8 cellular contexts compared by ENCODE assay signal in genomic region chr13:31200636-31200970, GRCh38.
DNase-seq lines count a peak whose midpoint lies in the region; ATAC-seq and TF ChIP-seq lines count a peak whose summit lies in the region.

No MANE protein-coding gene starts in this region.

- peak overlapping the region; percentile 73 for H3K4me3 ChIP-seq in AG10803 (ENCODE audit: low read length)

- TF ChIP-seq CTCF in AG10803 (conservative IDR thresholded peaks at IDR 0.05; ENCODE audit: low read length) = no peak

- in situ Hi-C loops in T47D (cut with HindIII; ENCODE audit: low pct_unique_long_range_greater_than_20kb, low sequenced_read_pairs) = no loop called here

- peak overlapping the region; percentile 89 for H3K27ac ChIP-seq in layer of hippocampus (ENCODE audit: low read depth, low read length)

- DNase-seq in AG10803 (ENCODE audit: low read depth) = peak; percentile 29
- peak; percentile 34 for DNase-seq in GM19240 (ENCODE audit: insufficient read length, low spot score)
- peak; percentile 47 to 54 for DNase-seq in T47D (ENCODE audit: low read depth in 1 of 2, low spot score in 1 of 2)
- DNase-seq in stimulated activated CD4-positive, alpha-beta T cell treated with anti-CD3 and anti-CD28 coated beads, Interleukin-4, amount 100 ng/mL, for 24 hours = peak; percentile 30
- no peak for DNase-seq in iPS-NIHi11 (ENCODE audit: low spot score)

- H3K27me3 ChIP-seq in layer of hippocampus (ENCODE audit: control insufficient read depth, insufficient read depth, low read length) = no peaks in the 10 kb centered on the region

- ATAC-seq in HG03354 (IDR thresholded peaks at IDR 0.05; ENCODE audit: poor library complexity, severe bottlenecking, unreplicated experiment) (peak; percentile 25), SK-N-SH treated with all-trans-retinoic acid at 6 μM for 48 hours (peak; percentile 42)

TF ChIP-seq in SK-N-SH treated with all-trans-retinoic acid at 6 μM for 48 hours, 23 proteins besides CTCF, POLR2A, EP300 and RAD21:
- no peak for TF ChIP-seq ZFP3 (CRISPR knock-in tag; IDR thresholded peaks at IDR 0.05)
- no peak for TF ChIP-seq PATZ1 (CRISPR knock-in tag; IDR thresholded peaks at IDR 0.05; ENCODE audit: borderline replicate concordance)
- TF ChIP-seq ZNF8 (CRISPR knock-in tag; IDR thresholded peaks at IDR 0.05) = no peak
- TF ChIP-seq OSR1 (CRISPR knock-in tag; IDR thresholded peaks at IDR 0.05) = no peak
- TF ChIP-seq CSDC2 (CRISPR knock-in tag; IDR thresholded peaks at IDR 0.05) = no peak
- TF ChIP-seq GLIS3 (CRISPR knock-in tag; IDR thresholded peaks at IDR 0.05) = no peak
- TF ChIP-seq CREB5 (CRISPR knock-in tag; IDR thresholded peaks at IDR 0.05; ENCODE audit: low read depth) = no peak
- TF ChIP-seq SNAI2 (CRISPR knock-in tag; IDR thresholded peaks at IDR 0.05) = no peak
- no peak for TF ChIP-seq PPARA (CRISPR knock-in tag; IDR thresholded peaks at IDR 0.05; ENCODE audit: borderline replicate concordance)
- no peak for TF ChIP-seq TOX (CRISPR knock-in tag; IDR thresholded peaks at IDR 0.05; ENCODE audit: borderline replicate concordance)
- TF ChIP-seq TCF4 (CRISPR knock-in tag; IDR thresholded peaks at IDR 0.05; ENCODE audit: borderline replicate concordance) = no peak
- no peak for TF ChIP-seq ISL1 (CRISPR knock-in tag; IDR thresholded peaks at IDR 0.05)
